8 cellular contexts compared by ENCODE assay signal in the genomic region with DNA sequence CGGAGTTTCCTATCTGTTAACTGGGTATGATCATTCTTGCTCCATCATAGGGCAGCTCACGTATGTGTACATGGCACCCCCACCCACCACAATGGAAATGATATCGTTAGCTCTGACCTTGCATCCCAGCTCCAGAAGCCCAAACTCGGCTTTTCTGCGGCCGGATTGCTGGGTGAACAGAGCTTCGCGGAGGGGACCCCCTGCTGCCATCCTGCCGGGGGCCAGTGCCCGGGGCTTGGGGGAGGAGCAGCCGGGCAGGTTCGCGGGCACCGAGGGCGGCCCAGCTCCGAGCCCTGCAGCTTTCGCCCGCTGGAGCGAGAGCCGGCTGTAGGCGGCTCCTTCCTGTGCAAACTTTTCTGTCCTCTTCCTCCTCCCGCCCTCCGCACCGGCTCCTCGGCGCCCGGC. TPM values are rescaled to one million over a fixed set of nuclear protein-coding genes. Genes with fewer than 3 reads are reported as not detected.
DNase-seq lines count a peak whose midpoint lies in the region; ATAC-seq and TF ChIP-seq lines count a peak whose summit lies in the region.

No MANE protein-coding gene starts in this region.

- peaks cover 24 to 44% of the 10 kb centered on the region in 2 donors for H3K4me1 Mint-ChIP-seq in immature natural killer cell

- H3K27me3 ChIP-seq in body of pancreas = no peaks in the 10 kb centered on the region

- H3K27ac Mint-ChIP-seq in immature natural killer cell = peak overlapping the region; percentile 17 to 84 (median 68)

- peak overlapping the region in 1 of 2 donors; percentile 35 for H3K4me3 ChIP-seq in body of pancreas

- peak overlapping the region; percentile 14 to 75 (median 70) for H3K27ac ChIP-seq in body of pancreas

- H3K36me3 Mint-ChIP-seq in immature natural killer cell = no peaks in the 10 kb centered on the region

- TF ChIP-seq CTCF in body of pancreas (IDR thresholded peaks at IDR 0.05) = no peak

- DNase-seq in DMS53 (lab: John Stamatoyannopoulos, UW) = peak; percentile 64
- peak; percentile 42 for DNase-seq in HT1080 (ENCODE audit: low read depth)
- DNase-seq in T-helper 2 cell = peak; percentile 24 to 75 (median 39)
- peak; percentile 39 to 56 (median 44) for DNase-seq in body of pancreas
- DNase-seq in immature natural killer cell = peak; percentile 52 to 58 (median 57)
- peak; percentile 39 for DNase-seq in stimulated activated CD4-positive, alpha-beta T cell treated with anti-CD3 and anti-CD28 coated beads, Interleukin-1b, Interleukin-23, amount 100 ng/mL, for 48 hours
- no peak for DNase-seq in cerebellar nuclear complex (lab: John Stamatoyannopoulos, UW)

- H3K27me3 Mint-ChIP-seq in immature natural killer cell (ENCODE audit: low read depth in 3 of 3) = peaks cover 0 to 2% (median 2%) of the 10 kb centered on the region in 3 donors

- ATAC-seq in GM21515 (IDR thresholded peaks at IDR 0.05; ENCODE audit: unreplicated experiment) (peak; percentile 61), body of pancreas (peak; percentile 73)

- intact Hi-C loops in body of pancreas (cut with DNase I) = no loop called here

- H3K36me3 ChIP-seq in body of pancreas (replicated peaks in 1 of 2; ENCODE audit: insufficient read depth in 1 of 2, low read depth in 2 of 2) = no peaks in the 10 kb centered on the region

- peaks cover 5% of the 10 kb centered on the region for H3K4me1 ChIP-seq in body of pancreas

- TF ChIP-seq POLR2A in body of pancreas (IDR thresholded peaks at IDR 0.05) = peak in 2 of 3 donors; percentile 9 to 15

- H3K9me3 Mint-ChIP-seq in immature natural killer cell = no peaks in the 10 kb centered on the region

- 1% methylated on average over 19 to 26 of the region's 27 CpGs for WGBS in body of pancreas, 2 donors

- peak overlapping the region; percentile 79 to 89 (median 85) for H3K4me3 Mint-ChIP-seq in immature natural killer cell

- H3K9me3 ChIP-seq in body of pancreas = no peaks in the 10 kb centered on the region

RNA-seq across cellular contexts. Expression of a gene that starts 24.9 kb away (rescaled TPM):
- 38.8 and 55.1 TPM in 2 replicates for total RNA-seq in HT1080 (2014; rRNA removed; shearing (Covaris generic))
- 49.9 and 57.2 TPM in 2 replicates for polyA plus RNA-seq in HT1080 (2015; cell fraction: cytosol; rRNA removed)
- 56.3 and 57.9 TPM in 2 replicates for polyA plus RNA-seq in HT1080 (2015; cell fraction: nucleus; rRNA removed)
- total RNA-seq in body of pancreas = 10 to 100 TPM; 15.3 to 83.1 TPM
- polyA plus RNA-seq in immature natural killer cell = 10 to 100 TPM; 31.9 to 51.2 (median 33.3) TPM

Comparison
In these comparisons a context has a peak if more than half of its experiments do, and no peak if none do; other contexts are left out.
1. DNase-seq: peak in DMS53 (single experiment), HT1080 (single experiment), T-helper 2 cell (5 of 5), body of pancreas (4 of 4), immature natural killer cell (3 of 3) and stimulated activated CD4-positive, alpha-beta T cell treated with anti-CD3 and anti-CD28 coated beads, Interleukin-1b, Interleukin-23, amount 100 ng/mL, for 48 hours (single experiment); none in cerebellar nuclear complex (0 of 2).